20 cellular contexts compared by ENCODE assay signal in the genomic region with DNA sequence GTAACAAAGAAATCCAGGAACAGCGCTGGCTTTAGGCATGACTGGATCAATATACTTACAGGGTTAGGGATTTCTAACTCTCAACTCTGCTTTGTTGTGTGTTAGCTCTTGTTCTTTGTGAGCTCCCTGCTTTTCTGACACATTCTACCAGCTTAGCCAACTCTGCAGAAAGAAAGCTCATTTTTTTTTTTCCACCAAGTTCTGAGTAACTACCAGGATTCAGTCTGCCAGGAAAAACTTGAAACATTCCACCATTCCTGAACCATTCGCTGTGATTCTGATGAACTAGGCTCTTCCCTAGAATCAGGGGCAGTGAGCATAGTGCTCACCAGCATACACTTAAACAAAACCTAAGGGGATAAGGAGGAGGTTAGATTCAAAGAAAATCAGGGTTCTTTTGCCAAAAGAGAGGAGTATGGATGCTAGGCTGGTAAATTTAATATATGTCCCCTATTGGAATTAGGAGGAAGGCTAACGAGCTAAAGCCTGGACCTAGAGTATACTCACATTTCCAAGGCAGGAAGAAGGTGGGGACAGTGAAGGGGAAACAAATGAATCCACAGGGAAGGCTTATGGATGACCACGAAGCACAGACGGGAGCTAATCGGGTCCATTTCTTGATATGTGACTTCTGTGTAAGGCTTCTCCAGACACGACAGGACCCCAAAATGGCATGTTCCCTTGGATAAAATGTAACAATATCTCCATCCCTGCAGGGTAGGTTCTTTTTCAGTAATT.
A peak's percentile ranks its signal among the peaks of the same experiment; 100 is the strongest.
DNase-seq lines count a peak whose midpoint lies in the region; ATAC-seq and TF ChIP-seq lines count a peak whose summit lies in the region.
"Had no signal": no experiment of that assay in that cellular context is flagged by ENCODE, and none has a peak within 500 bp of the region (broad histone marks: within the 10 kb centered on the region; RNA-seq: fewer than 3 reads in every experiment).

No MANE protein-coding gene starts in this region.

- H3K4me2 ChIP-seq in GM23248 (ENCODE audit: unreplicated experiment) = no peak overlapping the region
- H3K4me2 ChIP-seq: hepatocyte, SK-N-SH had no signal

- no peaks in the 10 kb centered on the region for H3K9me3 ChIP-seq in GM23248 (ENCODE audit: low read depth)
- H3K9me3 ChIP-seq in lung (ENCODE audit: control insufficient read depth in 2 of 2, insufficient read depth in 1 of 2, low read length in 1 of 2) = no peaks in the 10 kb centered on the region
- H3K9me3 ChIP-seq: SK-N-SH, tibial nerve had no signal

- H3K4me1 Mint-ChIP-seq in brain = peaks cover 42% of the 10 kb centered on the region
- H3K4me1 Mint-ChIP-seq: CD8-positive, alpha-beta memory T cell; stimulated activated memory B cell treated with anti-CD40 and anti-IgM and Interleukin-4, amounts not matched to agents 10 μg/mL and 1 μg/mL and 100 μg/mL, for 72 hours had no signal

- peak overlapping the region in 4 of 5 experiments; percentile 34 to 82 (median 70) for H3K27ac Mint-ChIP-seq in brain
- H3K27ac Mint-ChIP-seq: activated CD4-positive, alpha-beta memory T cell treated with anti-CD3 and anti-CD28 coated beads for 36 hours; CD8-positive, alpha-beta memory T cell; stimulated activated memory B cell treated with anti-CD40 and anti-IgM and Interleukin-4, amounts not matched to agents 10 μg/mL and 1 μg/mL and 100 μg/mL, for 72 hours had no signal

- no peaks in the 10 kb centered on the region for H4K20me1 ChIP-seq in GM23248 (ENCODE audit: insufficient read depth)

- H3K27ac ChIP-seq in GM23248 (peak overlapping the region; percentile 24), lung (ENCODE audit: low read depth in 1 of 2, low read length in 1 of 2) (no peak overlapping the region)
- H3K27ac ChIP-seq: hepatocyte, tibial nerve, WERI-Rb-1 had no signal

- WGBS in GM23248 (ENCODE audit: low coverage in 1 of 2, low lambda C conversion rate in 2 of 2, missing lambda C conversion rate in 2 of 2), 2 experiments = 70 to 76% methylated on average over 7 of the region's 7 CpGs
- WGBS in lung, 2 donors = 84 to 85% methylated on average over 7 of the region's 7 CpGs

- peak; percentile 34 for ATAC-seq in lung (ENCODE audit: insufficient read depth, low FRiP score)
- no peak for ATAC-seq in HG02885 (IDR thresholded peaks at IDR 0.05; ENCODE audit: poor library complexity, unreplicated experiment)
- ATAC-seq in HG03108 (IDR thresholded peaks at IDR 0.05; ENCODE audit: unreplicated experiment) = no peak
- ATAC-seq: stimulated activated memory B cell treated with anti-CD40 and anti-IgM and Interleukin-4, amounts not matched to agents 10 μg/mL and 1 μg/mL and 100 μg/mL, for 72 hours had no signal

- no peaks in the 10 kb centered on the region for H3K27me3 Mint-ChIP-seq in brain
- H3K27me3 Mint-ChIP-seq: activated CD4-positive, alpha-beta memory T cell treated with anti-CD3 and anti-CD28 coated beads for 36 hours; stimulated activated memory B cell treated with anti-CD40 and anti-IgM and Interleukin-4, amounts not matched to agents 10 μg/mL and 1 μg/mL and 100 μg/mL, for 72 hours had no signal

- H3K36me3 ChIP-seq in GM23248 (ENCODE audit: low read depth) (no peaks in the 10 kb centered on the region), lung (ENCODE audit: control insufficient read depth in 2 of 2, insufficient read depth in 2 of 2, low read length in 2 of 2) (no peaks in the 10 kb centered on the region)
- H3K36me3 ChIP-seq: tibial nerve, WERI-Rb-1 had no signal

- H3K79me2 ChIP-seq in GM23248 (ENCODE audit: insufficient read depth) = peaks cover 17% of the 10 kb centered on the region; the same call in 1 of the 2 replicates
- H3K79me2 ChIP-seq: hepatocyte had no signal

- H3K4me1 ChIP-seq in GM23248 (ENCODE audit: insufficient read depth) = peaks cover 11% of the 10 kb centered on the region; the same call in 1 of the 2 replicates
- no peaks in the 10 kb centered on the region for H3K4me1 ChIP-seq in lung (ENCODE audit: control insufficient read depth in 2 of 2, insufficient read depth in 2 of 2, low read length in 2 of 2)
- H3K4me1 ChIP-seq: tibial nerve had no signal

- H3K4me3 ChIP-seq in GM23248 (no peak overlapping the region), lung (no peak overlapping the region)
- H3K4me3 ChIP-seq: hepatocyte, tibial nerve had no signal

- no peaks in the 10 kb centered on the region for H3K36me3 Mint-ChIP-seq in brain
- H3K36me3 Mint-ChIP-seq: activated CD4-positive, alpha-beta memory T cell treated with anti-CD3 and anti-CD28 coated beads for 36 hours; CD8-positive, alpha-beta memory T cell; stimulated activated memory B cell treated with anti-CD40 and anti-IgM and Interleukin-4, amounts not matched to agents 10 μg/mL and 1 μg/mL and 100 μg/mL, for 72 hours had no signal

- H3F3A ChIP-seq in GM23248 (ENCODE audit: insufficient read depth) = peaks cover 5% of the 10 kb centered on the region; the same call in 1 of the 2 replicates

- no peak overlapping the region; the same call in 1 of the 2 replicates for H2AFZ ChIP-seq in GM23248
- H2AFZ ChIP-seq: hepatocyte had no signal

- no peaks in the 10 kb centered on the region; the same call in 1 of the 2 replicates for H3K9me2 ChIP-seq in GM23248 (ENCODE audit: insufficient read depth)
- H3K9me2 ChIP-seq: SK-N-SH had no signal

- H3K27me3 ChIP-seq in GM23248 (replicated peaks; ENCODE audit: insufficient read depth) (no peaks in the 10 kb centered on the region), lung (ENCODE audit: control insufficient read depth, insufficient read depth) (no peaks in the 10 kb centered on the region)
- H3K27me3 ChIP-seq: hepatocyte, tibial nerve had no signal

- in situ Hi-C loops in GM23248 (cut with MboI) = no loop called here

- peak; percentile 82 for DNase-seq in GM23248
- no peak for DNase-seq in lung (ENCODE audit: low spot score)
- peak; percentile 74 for DNase-seq in stromal cell of bone marrow (ENCODE audit: low read depth)
- no peak for DNase-seq in stimulated activated CD4-positive, alpha-beta T cell treated with anti-CD3 and anti-CD28 coated beads, Interleukin-4, amount 100 ng/mL, for 1 hour
- DNase-seq: activated CD4-positive, alpha-beta memory T cell treated with anti-CD3 and anti-CD28 coated beads for 36 hours; activated naive CD4-positive, alpha-beta T cell; activated T-cell treated with anti-CD3 and anti-CD28 coated beads for 4 hours; anterior cingulate cortex; CD8-positive, alpha-beta memory T cell; DMS79 treated with DMSO at 0.1 percent for 48 hours; NCI-H1417; NCI-H510A treated with DMSO at 0.1 percent for 48 hours; SK-N-SH; WERI-Rb-1 had no signal

- TF ChIP-seq CTCF in brain (conservative IDR thresholded peaks at IDR 0.05) = no peak
- no peak for TF ChIP-seq CTCF in lung (IDR thresholded peaks at IDR 0.05; ENCODE audit: control extremely low read depth, extremely low read depth)

- no peaks in the 10 kb centered on the region for H3K9me3 Mint-ChIP-seq in brain
- H3K9me3 Mint-ChIP-seq: activated CD4-positive, alpha-beta memory T cell treated with anti-CD3 and anti-CD28 coated beads for 36 hours; stimulated activated memory B cell treated with anti-CD40 and anti-IgM and Interleukin-4, amounts not matched to agents 10 μg/mL and 1 μg/mL and 100 μg/mL, for 72 hours had no signal

- H3K4me3 Mint-ChIP-seq in brain = peak overlapping the region in 1 of 5 experiments; percentile 65
- H3K4me3 Mint-ChIP-seq: activated CD4-positive, alpha-beta memory T cell treated with anti-CD3 and anti-CD28 coated beads for 36 hours; CD8-positive, alpha-beta memory T cell; stimulated activated memory B cell treated with anti-CD40 and anti-IgM and Interleukin-4, amounts not matched to agents 10 μg/mL and 1 μg/mL and 100 μg/mL, for 72 hours had no signal

- no peak overlapping the region for H3K9ac ChIP-seq in GM23248
- H3K9ac ChIP-seq: SK-N-SH had no signal

Comparison
In these comparisons a context has a peak if more than half of its experiments do, and no peak if none do; other contexts are left out.
1. DNase-seq: peak in GM23248 (single experiment) and stromal cell of bone marrow (single experiment); none in lung (single experiment) and stimulated activated CD4-positive, alpha-beta T cell treated with anti-CD3 and anti-CD28 coated beads, Interleukin-4, amount 100 ng/mL, for 1 hour (single experiment).